In the genomic region with DNA sequence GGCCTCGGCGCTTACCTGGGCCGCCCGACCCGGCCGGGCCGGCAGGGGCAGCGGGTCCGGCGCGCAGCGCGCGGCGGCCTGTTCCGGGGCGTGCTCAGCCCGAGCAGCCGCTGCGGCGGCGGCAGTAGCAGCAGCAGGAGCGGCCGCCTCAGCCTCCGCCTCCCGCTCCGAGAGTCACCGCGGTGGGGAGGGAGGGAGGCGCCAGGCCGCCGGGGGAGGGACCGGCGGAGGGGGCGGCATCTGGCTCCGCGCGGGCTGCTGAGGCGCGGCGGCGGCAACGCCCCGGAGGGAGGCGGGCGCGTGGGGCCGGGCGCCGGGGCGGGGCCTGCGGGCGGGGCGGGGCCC, we compare ENCODE assay signal across 8 cellular contexts. TPM values are rescaled to one million over a fixed set of nuclear protein-coding genes. Genes with fewer than 3 reads are reported as not detected.
DNase-seq lines count a peak whose midpoint lies in the region; ATAC-seq and TF ChIP-seq lines count a peak whose summit lies in the region.

A gene with protein sequence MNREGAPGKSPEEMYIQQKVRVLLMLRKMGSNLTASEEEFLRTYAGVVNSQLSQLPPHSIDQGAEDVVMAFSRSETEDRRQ (minus strand): TSS at position 190 of the 345 bp plus-strand sequence. CDS start 38,205 bp downstream, outside the sequence.

- H3K4me3 ChIP-seq in MM.1S (ENCODE audit: low read length) (peak within 1 kb of the TSS; percentile 98), upper lobe of left lung (peak within 1 kb of the TSS; percentile 80 to 93 (median 91))

- H3K36me3 Mint-ChIP-seq in chondrocyte (ENCODE audit: low read depth): no peaks in the 10 kb centered on the region
- peaks cover 2% of the 10 kb centered on the region for H3K36me3 Mint-ChIP-seq in memory B cell

- peaks cover 9% of the 10 kb centered on the region for H3F3A ChIP-seq in MM.1S (ENCODE audit: insufficient read depth, low read length)

- peaks cover 11% of the 10 kb centered on the region; the same call in 1 of the 2 replicates for H3K79me2 ChIP-seq in MM.1S (ENCODE audit: low read length)

- H3K4me1 ChIP-seq in MM.1S (ENCODE audit: low read length) (peaks cover 7% of the 10 kb centered on the region), upper lobe of left lung (peaks cover 17 to 37% (median 26%) of the 10 kb centered on the region in 4 donors)

- H3K9me2 ChIP-seq in MM.1S (replicated peaks; ENCODE audit: insufficient read depth, low read length): no peaks in the 10 kb centered on the region

- H3K27me3 ChIP-seq in MM.1S (replicated peaks; ENCODE audit: insufficient read depth, low read length) (no peaks in the 10 kb centered on the region), upper lobe of left lung (no peaks in the 10 kb centered on the region)

- H3K4me1 Mint-ChIP-seq in chondrocyte (ENCODE audit: low read depth) (peaks cover 30% of the 10 kb centered on the region), memory B cell (peaks cover 23% of the 10 kb centered on the region)

- WGBS in upper lobe of left lung, 2 donors: 0% methylated on average over 1 of the region's 54 CpGs; no CpG with 5 or more reads in 1 of the 2 donors

- TF ChIP-seq EP300 in upper lobe of left lung (IDR thresholded peaks at IDR 0.05): no peak

- H3K27ac Mint-ChIP-seq in chondrocyte (ENCODE audit: unreplicated experiment): peak within 1 kb of the TSS; percentile 99
- H3K27ac Mint-ChIP-seq in memory B cell: peak within 1 kb of the TSS; percentile 93

- peak within 1 kb of the TSS; percentile 95 for H3K4me3 Mint-ChIP-seq in chondrocyte (ENCODE audit: unreplicated experiment)
- peak within 1 kb of the TSS; percentile 96 for H3K4me3 Mint-ChIP-seq in memory B cell

- peak within 1 kb of the TSS; percentile 86 for H3K9ac ChIP-seq in MM.1S (ENCODE audit: low read length)

- H3K27me3 Mint-ChIP-seq in chondrocyte (ENCODE audit: low read depth) (no peaks in the 10 kb centered on the region), memory B cell (no peaks in the 10 kb centered on the region)

- in situ Hi-C loops in GM13977 (cut with MboI; ENCODE audit: low pct_unique_long_range_greater_than_20kb, low sequenced_read_pairs, unreplicated experiment): no loop called here

- TF ChIP-seq POLR2A in upper lobe of left lung (IDR thresholded peaks at IDR 0.05): peak in 2 of 4 donors; percentile 10 to 47

- ATAC-seq in GM18498 (IDR thresholded peaks at IDR 0.05; ENCODE audit: unreplicated experiment) (peak; percentile 84), memory B cell (ENCODE audit: low read depth) (peak; percentile 75), upper lobe of left lung (ENCODE audit: low FRiP score in 2 of 2) (no peak)

- H4K20me1 ChIP-seq in MM.1S (ENCODE audit: insufficient read depth, low read length): no peaks in the 10 kb centered on the region

- peak within 1 kb of the TSS; percentile 99 for H2AFZ ChIP-seq in MM.1S (ENCODE audit: low read length)

- H3K27ac ChIP-seq in MM.1S (ENCODE audit: low read length) (peak within 1 kb of the TSS; percentile 88), upper lobe of left lung (peak within 1 kb of the TSS; percentile 89 to 97 (median 93))

- H3K36me3 ChIP-seq in MM.1S (replicated peaks; ENCODE audit: insufficient read depth, low read length): no peaks in the 10 kb centered on the region
- no peaks in the 10 kb centered on the region for H3K36me3 ChIP-seq in upper lobe of left lung

- H3K9me3 Mint-ChIP-seq in chondrocyte (ENCODE audit: low read depth) (no peaks in the 10 kb centered on the region), memory B cell (no peaks in the 10 kb centered on the region)

- H3K9me3 ChIP-seq in MM.1S (replicated peaks; ENCODE audit: insufficient read depth, low read length) (no peaks in the 10 kb centered on the region), upper lobe of left lung (no peaks in the 10 kb centered on the region)

- H3K4me2 ChIP-seq in MM.1S (ENCODE audit: low read depth, low read length): peak within 1 kb of the TSS; percentile 93

- DNase-seq in H4 (ENCODE audit: low spot score) (no peak), MM.1S (no peak), chondrocyte (ENCODE audit: low spot score) (no peak), memory B cell (ENCODE audit: low spot score in 2 of 2) (no peak), upper lobe of left lung (no peak), GM13977 (ENCODE audit: low spot score) (no peak), amygdala (lab: John Stamatoyannopoulos, UW) (no peak)

- no peak for TF ChIP-seq CTCF in MM.1S (IDR thresholded peaks at IDR 0.05; ENCODE audit: low read length)
- no peak for TF ChIP-seq CTCF in chondrocyte (IDR thresholded peaks at IDR 0.05)
- peak in 1 of 6 experiments; percentile 22 for TF ChIP-seq CTCF in upper lobe of left lung (IDR thresholded peaks at IDR 0.05)
- TF ChIP-seq CTCF in GM13977 (IDR thresholded peaks at IDR 0.05; ENCODE audit: extremely low read depth, insufficient read depth, missing control alignments): no peak

RNA-seq across cellular contexts. Expression of the gene that starts here (rescaled TPM):
- total RNA-seq in H4 (2014; rRNA removed; shearing (Covaris generic)): 16.6 and 18.9 TPM in 2 replicates
- total RNA-seq in chondrocyte (26.2 to 32.8 TPM (median 28.4 TPM) in 3 replicates), upper lobe of left lung (10 to 100 TPM; 39.8 to 85.8 (median 73.1) TPM)

Comparison
In these comparisons a context has a peak if more than half of its experiments do, and no peak if none do; other contexts are left out.
1. ATAC-seq: peak in GM18498 (single experiment) and memory B cell (single experiment); none in upper lobe of left lung (0 of 2).